8 cellular contexts compared by ENCODE assay signal in the genomic region with DNA sequence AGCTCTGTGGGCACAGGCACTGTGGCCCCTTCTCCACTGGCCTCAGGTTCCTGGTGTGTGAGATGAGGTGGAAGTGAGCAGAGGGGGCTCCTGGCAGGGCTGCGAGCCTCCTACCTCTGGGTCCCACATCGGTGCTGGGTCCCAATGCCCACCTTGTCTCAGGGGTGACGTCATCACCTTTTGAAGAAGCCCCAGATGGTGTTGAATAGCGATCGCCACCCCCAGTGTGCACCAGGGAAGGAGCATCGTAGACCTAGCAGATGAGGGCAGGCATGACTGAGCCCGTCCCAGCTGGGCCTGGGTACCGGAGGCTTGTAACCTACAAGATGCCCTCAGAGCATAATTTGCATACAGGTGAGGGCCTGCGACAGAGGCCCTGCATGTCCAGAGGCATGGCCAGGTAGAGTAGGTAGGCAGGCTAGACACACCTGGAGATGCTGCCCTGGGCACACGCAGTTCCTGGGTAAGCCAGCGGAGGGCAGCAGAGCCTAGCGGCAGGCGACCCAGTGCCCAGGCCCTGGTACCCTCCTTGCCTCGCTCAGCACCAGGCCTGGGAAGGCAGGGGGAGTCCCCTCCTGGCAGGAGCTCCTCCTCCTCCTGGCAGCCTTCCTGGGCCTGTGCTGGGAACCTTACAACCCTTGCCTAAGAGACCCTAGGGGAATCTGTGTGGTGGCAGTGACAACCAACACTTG. TPM values are rescaled to one million over a fixed set of nuclear protein-coding genes. Genes with fewer than 3 reads are reported as not detected.
A peak's percentile ranks its signal among the peaks of the same experiment; 100 is the strongest.
DNase-seq lines count a peak whose midpoint lies in the region; ATAC-seq, FAIRE-seq and TF ChIP-seq lines count a peak whose summit lies in the region.

No MANE protein-coding gene starts in this region.

- H3K4me1 ChIP-seq in H1 (replicated peaks in 1 of 4; ENCODE audit: control insufficient read depth in 3 of 4, insufficient read depth in 4 of 4, low read length in 3 of 4), result peaks cover 0 to 14% (median 4%) of the 10 kb centered on the region in 4 experiments; a peak in 4 of 7 replicates

- FAIRE-seq in H1 (lab: Jason Lieb, UNC), result peak; percentile 74

- TF ChIP-seq EP300 in H1 (IDR thresholded peaks at IDR 0.05; ENCODE audit: borderline replicate concordance in 1 of 2, low read depth in 2 of 2, low read length in 2 of 2), result no peak

- peak; percentile 99 for TF ChIP-seq CTCF in Calu3 (IDR thresholded peaks at IDR 0.05; ENCODE audit: unreplicated experiment)
- TF ChIP-seq CTCF in H1 (IDR thresholded peaks at IDR 0.05; ENCODE audit: control extremely low read depth in 1 of 3, insufficient read depth in 1 of 3, low read depth in 1 of 3, low read length in 3 of 3), result peak in 2 of 3 experiments; percentile 96 to 100; a peak in 3 of 4 replicates

- no peak overlapping the region for H3K27ac Mint-ChIP-seq in Calu3 (ENCODE audit: unreplicated experiment)

- TF ChIP-seq RAD21 in H1 (IDR thresholded peaks at IDR 0.05 in 1 of 2, conservative IDR thresholded peaks at IDR 0.05 in 1 of 2; ENCODE audit: low read depth in 2 of 2, low read length in 2 of 2), result peak; percentile 99 to 100

- DNase-seq in Calu3 (peak; percentile 93), HEK293T (ENCODE audit: extremely low spot score) (peak; percentile 84), NCI-H69 (lab: John Stamatoyannopoulos, UW) (peak; percentile 72), H1 (ENCODE audit: low read depth in 1 of 2, low spot score in 2 of 2) (peak; percentile 60 to 96), middle frontal gyrus (ENCODE audit: extremely low spot score, low spot score) (peak; percentile 42)
- peak; percentile 37 to 58 for DNase-seq in activated CD8-positive, alpha-beta memory T cell treated with anti-CD3 and anti-CD28 coated beads for 4 hours (ENCODE audit: low read depth in 2 of 2)
- DNase-seq in stimulated activated CD8-positive, alpha-beta memory T cell treated with anti-CD3 and anti-CD28 coated beads, Interleukin-4, amount 100 ng/mL, for 24 hours (ENCODE audit: low read depth), result peak; percentile 59

- H2BK12ac ChIP-seq in H1 (ENCODE audit: low read depth, low read length), result no peak overlapping the region

- BruUV-seq in Calu3 (replicated peaks; lab: Mats Ljungman, UMichigan), result no TSS peak

- no peak overlapping the region for H4K91ac ChIP-seq in H1 (replicated peaks; ENCODE audit: insufficient read length, low read length)

- H3K36me3 ChIP-seq in H1 (ENCODE audit: control insufficient read depth in 2 of 4, insufficient read depth in 4 of 4, low read length in 3 of 4), result no peaks in the 10 kb centered on the region

- no peak overlapping the region for H3K56ac ChIP-seq in H1 (replicated peaks; ENCODE audit: insufficient read length, low read depth, low read length)

- no peaks in the 10 kb centered on the region for H3K79me2 ChIP-seq in H1 (ENCODE audit: control insufficient read depth in 1 of 2, insufficient read depth in 2 of 2, low read length in 2 of 2)

- POLR2A ChIA-PET in HEK293T (lab: Yijun Ruan, JAX) (no interaction called here), H1 (lab: Charles Lee; ENCODE audit: partially characterized antibody) (interaction anchor here (0.6 to 1.1 kb wide), 4 partner anchors 8 to 590 kb away, joined by 3 to 4 read pairs (median 4); no protein-coding TSS in a partner anchor)

- H3K27me3 ChIP-seq in H1 (replicated peaks in 1 of 4; ENCODE audit: control insufficient read depth in 3 of 4, extremely low read depth in 1 of 4, insufficient read depth in 3 of 4, low read length in 3 of 4), result no peaks in the 10 kb centered on the region

- 37% methylated on average over 14 of the region's 14 CpGs; no CpG with 5 or more reads in 1 of the 2 experiments for WGBS in H1 (ENCODE audit: extremely low coverage in 1 of 2, insufficient coverage in 1 of 2, insufficient read length in 1 of 2, insufficient replicate concordance in 2 of 2, low coverage in 1 of 2, low lambda C conversion rate in 2 of 2, missing lambda C conversion rate in 1 of 2), 2 experiments

- H3K36me3 Mint-ChIP-seq in Calu3 (ENCODE audit: insufficient read depth, unreplicated experiment), result peaks cover 13% of the 10 kb centered on the region

- H2BK20ac ChIP-seq in H1 (ENCODE audit: low read length), result no peak overlapping the region

- no peak overlapping the region; the same call in 1 of the 2 replicates for H2BK15ac ChIP-seq in H1 (ENCODE audit: low read length)

- H2AFZ ChIP-seq in H1 (ENCODE audit: low read length), result no peak overlapping the region

- peaks cover 0 to 2% of the 10 kb centered on the region in 2 experiments for H4K20me1 ChIP-seq in H1 (replicated peaks in 1 of 2; ENCODE audit: control insufficient read depth in 1 of 2, insufficient read depth in 2 of 2, low read length in 2 of 2)

- H3K27ac ChIP-seq in H1 (ENCODE audit: low read depth, low read length), result no peak overlapping the region

- peaks cover 26% of the 10 kb centered on the region for H3K4me1 Mint-ChIP-seq in Calu3 (ENCODE audit: low read depth, unreplicated experiment)

- no peak overlapping the region for H2BK120ac ChIP-seq in H1 (replicated peaks; ENCODE audit: low read depth, low read length)

- H4K5ac ChIP-seq in H1 (ENCODE audit: insufficient read length, low read depth, low read length), result no peak overlapping the region

- no peak overlapping the region for H3K18ac ChIP-seq in H1 (ENCODE audit: extremely low read depth, low read length)

- TF ChIP-seq POLR2A in H1 (IDR thresholded peaks at IDR 0.05; ENCODE audit: control extremely low read depth in 1 of 2, low read depth in 2 of 2, low read length in 2 of 2), result no peak; a peak in 1 of 3 replicates

- no peak overlapping the region for H3K4me3 Mint-ChIP-seq in Calu3 (ENCODE audit: low read depth, unreplicated experiment)

- H3K14ac ChIP-seq in H1 (ENCODE audit: insufficient read length), result no peak overlapping the region

- 0 out of 2 replicates have a peak overlapping the region, but pooled peaks have one; percentile 2 for H2BK5ac ChIP-seq in H1 (ENCODE audit: low read depth, low read length)

- H2AK5ac ChIP-seq in H1 (ENCODE audit: low read depth, low read length), result no peak overlapping the region

- H3K79me1 ChIP-seq in H1 (ENCODE audit: low read depth, low read length), result no peaks in the 10 kb centered on the region

- no peak overlapping the region; the same call in none of the 2 replicates for H4K8ac ChIP-seq in H1 (ENCODE audit: extremely low read depth, insufficient read depth, low read length)

- H3K9me3 Mint-ChIP-seq in Calu3 (ENCODE audit: low read depth, unreplicated experiment), result no peaks in the 10 kb centered on the region

- H3K9me3 ChIP-seq in H1 (ENCODE audit: insufficient read depth in 2 of 2, low read depth in 1 of 2, low read length in 1 of 2), result no peaks in the 10 kb centered on the region

- H3K4me2 ChIP-seq in H1 (ENCODE audit: insufficient read depth in 1 of 2, low read depth in 2 of 2, low read length in 2 of 2), result no peak overlapping the region

- no peak overlapping the region for H3K4me3 ChIP-seq in H1 (ENCODE audit: extremely low read depth in 1 of 4, insufficient read depth in 2 of 4, low read depth in 3 of 4, low read length in 4 of 4)

- no peak overlapping the region for H3K4ac ChIP-seq in H1 (replicated peaks; ENCODE audit: insufficient read length, low read depth, low read length)

- ATAC-seq in GM18519 (IDR thresholded peaks at IDR 0.05; ENCODE audit: low FRiP score, unreplicated experiment), result no peak

- H3K9ac ChIP-seq in H1 (replicated peaks in 1 of 4; ENCODE audit: extremely low read depth in 1 of 4, low read depth in 3 of 4, low read length in 3 of 4), result no peak overlapping the region

- H3K27me3 Mint-ChIP-seq in Calu3 (ENCODE audit: unreplicated experiment), result no peaks in the 10 kb centered on the region

- CTCF ChIA-PET in Calu3 (lab: Charles Lee), result interaction anchor here (0.6 to 1.7 kb wide), 21 partner anchors 22 to 582 kb away, joined by 3 to 23 read pairs (median 6); partner anchors contain the start of genes LTO1 and MYEOV
- CTCF ChIA-PET in HEK293T (lab: Yijun Ruan, JAX), result interaction anchor here (0.8 to 1.2 kb wide), 2 partner anchors 30 to 540 kb away, joined by 4 to 6 read pairs; no protein-coding TSS in a partner anchor
- CTCF ChIA-PET in H1 (lab: Charles Lee; ENCODE audit: partially characterized antibody), result interaction anchor here (0.6 to 5.9 kb wide), 47 partner anchors 8 to 583 kb away, joined by 3 to 39 read pairs (median 4); partner anchors contain the start of genes MYEOV and SMIM38

- intact Hi-C loops in Calu3 (cut with micrococcal nuclease; ENCODE audit: unreplicated experiment), result loop anchor here (1.0 to 5.0 kb wide), 2 partner anchors 542 to 581 kb away; no protein-coding TSS in a partner anchor

- H3K23me2 ChIP-seq in H1 (ENCODE audit: low read depth, low read length), result no peaks in the 10 kb centered on the region

- H3K23ac ChIP-seq in H1 (ENCODE audit: insufficient read length), result no peak overlapping the region

TF ChIP-seq in HEK293T, 16 proteins besides CTCF, POLR2A, EP300 and RAD21:
- no peak for TF ChIP-seq SUZ12 (IDR thresholded peaks at IDR 0.05)
TF ChIP-seq in HEK293T: peak in this region for 0.

RNA-seq across cellular contexts. Expression of gene TPCN2, which starts 52.5 kb away (rescaled TPM):
- total RNA-seq in Calu3 (2022), result 21.9 and 24.3 TPM in 2 replicates
- total RNA-seq in H1 (2021; fragmentation: NEBNext Ultra II Directional; extraction: Animal tissue kit (Norgen Biotek cat#: 25700)), result 16.3 and 18.6 TPM in 2 replicates
- 9.7 and 16.8 TPM in 2 replicates for polyA plus RNA-seq in H1 (2011; rRNA removed)
- 10.5 TPM for polyA plus RNA-seq in H1 (2011; cell fraction: cytosol; rRNA removed)
- polyA plus RNA-seq in H1 (2011; cell fraction: nucleus; rRNA removed), result 68.1 TPM
- 9.3 to 14.4 TPM (median 12.9 TPM) in 4 replicates for polyA plus RNA-seq in H1 (2012, experiment 1 of 2)
- polyA plus RNA-seq in H1 (2012, experiment 2 of 2), result 9.0 TPM
- polyA plus RNA-seq in H1 (2013, experiment 1 of 2), result 15.5 TPM
- 14.1 TPM for polyA plus RNA-seq in H1 (2013, experiment 2 of 2)
- polyA minus RNA-seq in H1 (2011; rRNA and poly(A)+ RNA removed), result 12.6 and 14.2 TPM in 2 replicates
- polyA minus RNA-seq in H1 (2011; cell fraction: cytosol; rRNA and poly(A)+ RNA removed), result 8.7 TPM
- polyA minus RNA-seq in H1 (2011; cell fraction: nucleus; rRNA and poly(A)+ RNA removed), result 23.8 TPM

RNA-seq across cellular contexts. Expression of gene SMIM38, which starts 54.5 kb away (rescaled TPM):
- total RNA-seq in Calu3 (2022), result 0.33 TPM in 1 of 2 replicates, not detected in the other
- 0.15 and 0.20 TPM in 2 replicates for total RNA-seq in H1 (2021; fragmentation: NEBNext Ultra II Directional; extraction: Animal tissue kit (Norgen Biotek cat#: 25700))
- polyA plus RNA-seq in H1 (2011; rRNA removed), result 0.17 TPM in 2 replicates
- polyA plus RNA-seq in H1 (2011; cell fraction: cytosol; rRNA removed), result 0.13 TPM
- 1.6 TPM for polyA plus RNA-seq in H1 (2011; cell fraction: nucleus; rRNA removed)
- 0.26 to 0.81 TPM (median 0.35 TPM) in 4 replicates for polyA plus RNA-seq in H1 (2012, experiment 1 of 2)
- not detected for polyA plus RNA-seq in H1 (2012, experiment 2 of 2)
- polyA plus RNA-seq in H1 (2013, experiment 1 of 2), result 0.04 TPM
- 0.07 TPM for polyA plus RNA-seq in H1 (2013, experiment 2 of 2)
- polyA minus RNA-seq in H1 (2011; rRNA and poly(A)+ RNA removed), result 0.38 and 0.44 TPM in 2 replicates
- 0.51 TPM for polyA minus RNA-seq in H1 (2011; cell fraction: cytosol; rRNA and poly(A)+ RNA removed)
- 0.60 TPM for polyA minus RNA-seq in H1 (2011; cell fraction: nucleus; rRNA and poly(A)+ RNA removed)

Comparison
In these comparisons a context has a peak if more than half of its experiments do, and no peak if none do; other contexts are left out.
1. DNase-seq: peak in every context shown above with its lines; median percentile 93 in Calu3; 84 in HEK293T; 78 in H1; 72 in NCI-H69; 59 in stimulated activated CD8-positive, alpha-beta memory T cell treated with anti-CD3 and anti-CD28 coated beads, Interleukin-4, amount 100 ng/mL, for 24 hours; 48 in activated CD8-positive, alpha-beta memory T cell treated with anti-CD3 and anti-CD28 coated beads for 4 hours; 42 in middle frontal gyrus.